Comparison of ENCODE assay signal across 1 cellular context in the genomic region with DNA sequence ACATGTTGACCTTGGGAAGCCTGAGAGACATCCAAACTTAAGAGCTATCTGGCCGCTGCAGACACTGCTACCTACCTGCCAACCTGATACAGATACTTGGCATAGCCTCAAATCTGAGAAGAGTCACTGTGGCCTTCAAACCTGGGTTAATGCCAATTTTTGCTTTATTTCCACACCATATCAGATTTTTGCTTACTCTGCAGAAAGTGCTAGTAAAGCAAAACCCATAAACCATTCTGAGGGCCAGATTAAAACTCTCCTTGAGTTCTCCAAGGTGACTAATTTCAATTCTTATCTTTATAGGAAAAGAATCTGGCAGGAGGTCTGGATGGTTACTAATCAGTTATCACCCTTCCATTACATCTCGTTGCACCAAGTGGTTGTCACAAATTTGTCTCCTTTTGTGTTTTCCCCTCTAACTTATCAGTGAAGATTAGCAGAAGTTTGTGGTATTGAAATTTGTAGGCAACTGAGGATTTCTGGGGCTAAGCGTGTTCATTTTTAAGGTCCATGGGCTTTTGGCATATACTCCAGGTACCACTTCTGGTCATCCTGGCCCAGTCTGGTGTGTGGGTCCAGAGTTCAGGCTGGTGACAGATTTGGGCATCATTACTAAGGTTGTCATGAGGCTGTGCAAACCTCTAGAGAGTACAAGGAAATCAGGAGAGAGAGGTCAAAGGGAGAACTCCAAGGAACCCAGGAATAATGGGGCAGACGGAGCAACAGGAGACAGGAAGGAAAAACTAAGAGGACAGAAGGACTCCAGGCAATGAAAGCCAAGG.
TF ChIP-seq lines count a peak whose summit lies in the region.

No MANE protein-coding gene starts in this region.

TF ChIP-seq in K562, 482 proteins besides CTCF, POLR2A, EP300 and RAD21 (continued from another document):
- TF ChIP-seq, protein P1, sequence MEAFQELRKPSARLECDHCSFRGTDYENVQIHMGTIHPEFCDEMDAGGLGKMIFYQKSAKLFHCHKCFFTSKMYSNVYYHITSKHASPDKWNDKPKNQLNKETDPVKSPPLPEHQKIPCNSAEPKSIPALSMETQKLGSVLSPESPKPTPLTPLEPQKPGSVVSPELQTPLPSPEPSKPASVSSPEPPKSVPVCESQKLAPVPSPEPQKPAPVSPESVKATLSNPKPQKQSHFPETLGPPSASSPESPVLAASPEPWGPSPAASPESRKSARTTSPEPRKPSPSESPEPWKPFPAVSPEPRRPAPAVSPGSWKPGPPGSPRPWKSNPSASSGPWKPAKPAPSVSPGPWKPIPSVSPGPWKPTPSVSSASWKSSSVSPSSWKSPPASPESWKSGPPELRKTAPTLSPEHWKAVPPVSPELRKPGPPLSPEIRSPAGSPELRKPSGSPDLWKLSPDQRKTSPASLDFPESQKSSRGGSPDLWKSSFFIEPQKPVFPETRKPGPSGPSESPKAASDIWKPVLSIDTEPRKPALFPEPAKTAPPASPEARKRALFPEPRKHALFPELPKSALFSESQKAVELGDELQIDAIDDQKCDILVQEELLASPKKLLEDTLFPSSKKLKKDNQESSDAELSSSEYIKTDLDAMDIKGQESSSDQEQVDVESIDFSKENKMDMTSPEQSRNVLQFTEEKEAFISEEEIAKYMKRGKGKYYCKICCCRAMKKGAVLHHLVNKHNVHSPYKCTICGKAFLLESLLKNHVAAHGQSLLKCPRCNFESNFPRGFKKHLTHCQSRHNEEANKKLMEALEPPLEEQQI (IDR thresholded peaks at IDR 0.05) = no peak
- TF ChIP-seq POLR2H (tag; IDR thresholded peaks at IDR 0.05; ENCODE audit: low read depth) (no peak), RBM39 (optimal IDR thresholded peaks at IDR 0.05; ENCODE audit: low read depth, low read length) (no peak), FOXJ2 (tag; IDR thresholded peaks at IDR 0.05) (no peak), MAFF (IDR thresholded peaks at IDR 0.05; ENCODE audit: low read length) (peak; percentile 91), C11orf30 (IDR thresholded peaks at IDR 0.05; ENCODE audit: low read depth) (peak; percentile 87), TCF3 (CRISPR knock-in tag; IDR thresholded peaks at IDR 0.05) (no peak), NFXL1 (CRISPR knock-in tag; IDR thresholded peaks at IDR 0.05) (no peak), TAF9B (IDR thresholded peaks at IDR 0.05; ENCODE audit: partially characterized antibody) (no peak), MAFG (tag; conservative IDR thresholded peaks at IDR 0.05) (peak; percentile 89), ZNF316 (IDR thresholded peaks at IDR 0.05) (peak; percentile 91), ZNF695 (CRISPR knock-in tag; IDR thresholded peaks at IDR 0.05) (no peak), MAFK (IDR thresholded peaks at IDR 0.05; ENCODE audit: low read length) (peak; percentile 89), ZBTB1 (CRISPR knock-in tag; IDR thresholded peaks at IDR 0.05; ENCODE audit: borderline replicate concordance, low read depth) (no peak), ZNF79 (CRISPR knock-in tag; IDR thresholded peaks at IDR 0.05; ENCODE audit: low read depth) (no peak)
- TF ChIP-seq, protein P2, sequence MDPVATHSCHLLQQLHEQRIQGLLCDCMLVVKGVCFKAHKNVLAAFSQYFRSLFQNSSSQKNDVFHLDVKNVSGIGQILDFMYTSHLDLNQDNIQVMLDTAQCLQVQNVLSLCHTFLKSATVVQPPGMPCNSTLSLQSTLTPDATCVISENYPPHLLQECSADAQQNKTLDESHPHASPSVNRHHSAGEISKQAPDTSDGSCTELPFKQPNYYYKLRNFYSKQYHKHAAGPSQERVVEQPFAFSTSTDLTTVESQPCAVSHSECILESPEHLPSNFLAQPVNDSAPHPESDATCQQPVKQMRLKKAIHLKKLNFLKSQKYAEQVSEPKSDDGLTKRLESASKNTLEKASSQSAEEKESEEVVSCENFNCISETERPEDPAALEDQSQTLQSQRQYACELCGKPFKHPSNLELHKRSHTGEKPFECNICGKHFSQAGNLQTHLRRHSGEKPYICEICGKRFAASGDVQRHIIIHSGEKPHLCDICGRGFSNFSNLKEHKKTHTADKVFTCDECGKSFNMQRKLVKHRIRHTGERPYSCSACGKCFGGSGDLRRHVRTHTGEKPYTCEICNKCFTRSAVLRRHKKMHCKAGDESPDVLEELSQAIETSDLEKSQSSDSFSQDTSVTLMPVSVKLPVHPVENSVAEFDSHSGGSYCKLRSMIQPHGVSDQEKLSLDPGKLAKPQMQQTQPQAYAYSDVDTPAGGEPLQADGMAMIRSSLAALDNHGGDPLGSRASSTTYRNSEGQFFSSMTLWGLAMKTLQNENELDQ (CRISPR knock-in tag; IDR thresholded peaks at IDR 0.05; ENCODE audit: borderline replicate concordance) = no peak
